22 cellular contexts compared by ENCODE assay signal in genomic region chr13:105035092-105035491, GRCh38.
DNase-seq lines count a peak whose midpoint lies in the region; ATAC-seq lines count a peak whose summit lies in the region.
"Had no signal": no experiment of that assay in that cellular context is flagged by ENCODE, and none has a peak within 500 bp of the region (broad histone marks: within the 10 kb centered on the region; RNA-seq: fewer than 3 reads in every experiment).

No MANE protein-coding gene starts in this region.

- no peak overlapping the region for H3K4me3 Mint-ChIP-seq in naive thymus-derived CD8-positive, alpha-beta T cell
- H3K4me3 Mint-ChIP-seq: nephron progenitor cell; stimulated activated naive B cell treated with anti-CD40 and anti-IgM and Interleukin-4, amounts not matched to agents 10 μg/mL and 1 μg/mL and 100 μg/mL, for 72 hours; WTC11 had no signal

- no peak overlapping the region for H3K27ac Mint-ChIP-seq in naive thymus-derived CD8-positive, alpha-beta T cell
- H3K27ac Mint-ChIP-seq: nephron progenitor cell; stimulated activated naive B cell treated with anti-CD40 and anti-IgM and Interleukin-4, amounts not matched to agents 10 μg/mL and 1 μg/mL and 100 μg/mL, for 72 hours; WTC11 had no signal

- intact Hi-C loops in sciatic nerve (cut with DNase I) = no loop called here

- ATAC-seq in sciatic nerve = peak; percentile 20
- ATAC-seq in naive thymus-derived CD8-positive, alpha-beta T cell = no peak
- ATAC-seq: gastroesophageal sphincter; stimulated activated naive B cell treated with anti-CD40 and anti-IgM and Interleukin-4, amounts not matched to agents 10 μg/mL and 1 μg/mL and 100 μg/mL, for 72 hours; WTC11 had no signal

- in situ Hi-C loops in KBM-7 (cut with MboI; ENCODE audit: low pct_unique_long_range_greater_than_20kb, low sequenced_read_pairs) = no loop called here

- DNase-seq in DMS 273 (lab: John Stamatoyannopoulos, UW; ENCODE audit: unreplicated experiment) (peak; percentile 11), DMS 273 treated with DMSO at 0.1 percent for 48 hours (lab: John Stamatoyannopoulos, UW) (no peak), NCI-H526 treated with DMSO at 0.1 percent for 48 hours (lab: John Stamatoyannopoulos, UW) (peak; percentile 96), cerebellar cortex (ENCODE audit: low spot score) (peak; percentile 34), sciatic nerve (ENCODE audit: low spot score) (no peak), KBM-7 (no peak), ecto neural progenitor cell (ENCODE audit: low spot score) (no peak)
- no peak for DNase-seq in naive thymus-derived CD8-positive, alpha-beta T cell
- DNase-seq: activated gamma-delta T cell treated with Interleukin-2 at 50 U/mL for 16 hours; activated T-cell treated with anti-CD3 and anti-CD28 coated beads, Interleukin-2, amount 50 U/mL, for 48 hours; C1 segment of cervical spinal cord; dorsolateral prefrontal cortex; GOT3; NCI-H1092; NCI-H1694 treated with DMSO at 0.1 percent for 48 hours; NCI-H748 treated with DMSO at 0.1 percent for 48 hours; nephron progenitor cell; RPMI8226; stimulated activated naive B cell treated with anti-CD40 and anti-IgM and Interleukin-4, amounts not matched to agents 10 μg/mL and 1 μg/mL and 100 μg/mL, for 72 hours; trophoblast cell had no signal

- H3K27me3 Mint-ChIP-seq in naive thymus-derived CD8-positive, alpha-beta T cell = no peaks in the 10 kb centered on the region
- H3K27me3 Mint-ChIP-seq: stimulated activated naive B cell treated with anti-CD40 and anti-IgM and Interleukin-4, amounts not matched to agents 10 μg/mL and 1 μg/mL and 100 μg/mL, for 72 hours had no signal

- H3K9me3 Mint-ChIP-seq in naive thymus-derived CD8-positive, alpha-beta T cell = no peaks in the 10 kb centered on the region
- H3K9me3 Mint-ChIP-seq: nephron progenitor cell had no signal

- H3K4me1 Mint-ChIP-seq in naive thymus-derived CD8-positive, alpha-beta T cell = no peaks in the 10 kb centered on the region
- H3K4me1 Mint-ChIP-seq: stimulated activated naive B cell treated with anti-CD40 and anti-IgM and Interleukin-4, amounts not matched to agents 10 μg/mL and 1 μg/mL and 100 μg/mL, for 72 hours had no signal

- no peaks in the 10 kb centered on the region for H3K36me3 Mint-ChIP-seq in naive thymus-derived CD8-positive, alpha-beta T cell
- H3K36me3 Mint-ChIP-seq: stimulated activated naive B cell treated with anti-CD40 and anti-IgM and Interleukin-4, amounts not matched to agents 10 μg/mL and 1 μg/mL and 100 μg/mL, for 72 hours; WTC11 had no signal

- POLR2A ChIA-PET in naive thymus-derived CD8-positive, alpha-beta T cell (lab: Charles Lee) = no interaction called here

Comparison
In these comparisons a context has a peak if more than half of its experiments do, and no peak if none do; other contexts are left out.
1. DNase-seq: peak in DMS 273 (single experiment), NCI-H526 treated with DMSO at 0.1 percent for 48 hours (single experiment) and cerebellar cortex (single experiment); none in DMS 273 treated with DMSO at 0.1 percent for 48 hours (single experiment), sciatic nerve (single experiment), naive thymus-derived CD8-positive, alpha-beta T cell (0 of 10), KBM-7 (single experiment) and ecto neural progenitor cell (single experiment).